21 cellular contexts compared by ENCODE assay signal in genomic region chr2:222064286-222064685, GRCh38.
"Had no signal": no experiment of that assay in that cellular context is flagged by ENCODE, and none has a peak within 500 bp of the region (broad histone marks: within the 10 kb centered on the region; RNA-seq: fewer than 3 reads in every experiment).

No MANE protein-coding gene starts in this region.

- H3K27me3 ChIP-seq: colonic mucosa had no signal

- H3K9me3 ChIP-seq: colonic mucosa, esophagus muscularis mucosa, heart left ventricle, left lung, lower lobe of right lung, mucosa of descending colon had no signal

- H3K4me1 ChIP-seq: colonic mucosa, esophagus muscularis mucosa, foreskin keratinocyte, gastroesophageal sphincter, heart left ventricle, left lung, lower lobe of right lung had no signal

- DNase-seq: colonic mucosa; cortex of kidney; dorsolateral prefrontal cortex; effector CD4-positive, alpha-beta T cell; effector memory CD4-positive, alpha-beta T cell; foreskin keratinocyte; heart left ventricle; hypothalamus; immature natural killer cell; islet precursor cell; kidney; kidney glomerular epithelial cell; left lung; left ventricle myocardium superior; lower lobe of right lung; mesenchymal stem cell; mucosa of descending colon; naive B cell had no signal

- H3K36me3 ChIP-seq: colonic mucosa, esophagus muscularis mucosa, gastroesophageal sphincter, heart left ventricle, left lung, lower lobe of right lung had no signal

- H3K4me3 ChIP-seq: colonic mucosa, dorsolateral prefrontal cortex, esophagus muscularis mucosa, gastroesophageal sphincter, heart left ventricle, hepatocyte, left lung, lower lobe of right lung, mucosa of descending colon had no signal

- H3K27ac ChIP-seq: colonic mucosa, dorsolateral prefrontal cortex, esophagus muscularis mucosa, foreskin keratinocyte, gastroesophageal sphincter, heart left ventricle, hepatocyte, left lung, lower lobe of right lung had no signal

- ATAC-seq: foreskin keratinocyte, gastroesophageal sphincter, heart left ventricle, left lung, left ventricle myocardium superior, lower lobe of right lung, mucosa of descending colon had no signal
